ENCODE assay signal across 2 cellular contexts in the genomic region with DNA sequence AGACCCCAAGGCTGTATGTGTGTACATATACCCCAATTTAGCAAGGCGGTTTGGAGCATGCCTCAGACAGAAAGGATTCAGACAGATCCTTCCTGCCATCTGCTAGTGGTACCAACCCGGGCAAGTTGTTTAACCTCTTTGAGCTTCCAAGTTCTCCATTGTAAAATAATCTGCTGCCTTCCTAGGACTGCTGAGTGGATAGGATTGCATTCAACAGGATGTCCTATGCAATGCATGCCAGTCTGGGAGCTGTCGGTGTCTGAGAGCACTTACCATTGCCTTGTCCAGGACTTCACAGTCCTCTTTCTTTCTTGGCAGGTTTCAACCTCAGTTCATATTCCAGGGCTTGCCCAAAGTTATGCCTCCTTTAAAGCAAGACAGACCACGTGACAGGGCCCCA.
A peak's percentile ranks its signal among the peaks of the same experiment; 100 is the strongest.
TF ChIP-seq lines count a peak whose summit lies in the region.

No MANE protein-coding gene starts in this region.

TF ChIP-seq in GM23338, 12 proteins besides CTCF, POLR2A, EP300 and RAD21 (continued from another document):
- TF ChIP-seq, protein P1, sequence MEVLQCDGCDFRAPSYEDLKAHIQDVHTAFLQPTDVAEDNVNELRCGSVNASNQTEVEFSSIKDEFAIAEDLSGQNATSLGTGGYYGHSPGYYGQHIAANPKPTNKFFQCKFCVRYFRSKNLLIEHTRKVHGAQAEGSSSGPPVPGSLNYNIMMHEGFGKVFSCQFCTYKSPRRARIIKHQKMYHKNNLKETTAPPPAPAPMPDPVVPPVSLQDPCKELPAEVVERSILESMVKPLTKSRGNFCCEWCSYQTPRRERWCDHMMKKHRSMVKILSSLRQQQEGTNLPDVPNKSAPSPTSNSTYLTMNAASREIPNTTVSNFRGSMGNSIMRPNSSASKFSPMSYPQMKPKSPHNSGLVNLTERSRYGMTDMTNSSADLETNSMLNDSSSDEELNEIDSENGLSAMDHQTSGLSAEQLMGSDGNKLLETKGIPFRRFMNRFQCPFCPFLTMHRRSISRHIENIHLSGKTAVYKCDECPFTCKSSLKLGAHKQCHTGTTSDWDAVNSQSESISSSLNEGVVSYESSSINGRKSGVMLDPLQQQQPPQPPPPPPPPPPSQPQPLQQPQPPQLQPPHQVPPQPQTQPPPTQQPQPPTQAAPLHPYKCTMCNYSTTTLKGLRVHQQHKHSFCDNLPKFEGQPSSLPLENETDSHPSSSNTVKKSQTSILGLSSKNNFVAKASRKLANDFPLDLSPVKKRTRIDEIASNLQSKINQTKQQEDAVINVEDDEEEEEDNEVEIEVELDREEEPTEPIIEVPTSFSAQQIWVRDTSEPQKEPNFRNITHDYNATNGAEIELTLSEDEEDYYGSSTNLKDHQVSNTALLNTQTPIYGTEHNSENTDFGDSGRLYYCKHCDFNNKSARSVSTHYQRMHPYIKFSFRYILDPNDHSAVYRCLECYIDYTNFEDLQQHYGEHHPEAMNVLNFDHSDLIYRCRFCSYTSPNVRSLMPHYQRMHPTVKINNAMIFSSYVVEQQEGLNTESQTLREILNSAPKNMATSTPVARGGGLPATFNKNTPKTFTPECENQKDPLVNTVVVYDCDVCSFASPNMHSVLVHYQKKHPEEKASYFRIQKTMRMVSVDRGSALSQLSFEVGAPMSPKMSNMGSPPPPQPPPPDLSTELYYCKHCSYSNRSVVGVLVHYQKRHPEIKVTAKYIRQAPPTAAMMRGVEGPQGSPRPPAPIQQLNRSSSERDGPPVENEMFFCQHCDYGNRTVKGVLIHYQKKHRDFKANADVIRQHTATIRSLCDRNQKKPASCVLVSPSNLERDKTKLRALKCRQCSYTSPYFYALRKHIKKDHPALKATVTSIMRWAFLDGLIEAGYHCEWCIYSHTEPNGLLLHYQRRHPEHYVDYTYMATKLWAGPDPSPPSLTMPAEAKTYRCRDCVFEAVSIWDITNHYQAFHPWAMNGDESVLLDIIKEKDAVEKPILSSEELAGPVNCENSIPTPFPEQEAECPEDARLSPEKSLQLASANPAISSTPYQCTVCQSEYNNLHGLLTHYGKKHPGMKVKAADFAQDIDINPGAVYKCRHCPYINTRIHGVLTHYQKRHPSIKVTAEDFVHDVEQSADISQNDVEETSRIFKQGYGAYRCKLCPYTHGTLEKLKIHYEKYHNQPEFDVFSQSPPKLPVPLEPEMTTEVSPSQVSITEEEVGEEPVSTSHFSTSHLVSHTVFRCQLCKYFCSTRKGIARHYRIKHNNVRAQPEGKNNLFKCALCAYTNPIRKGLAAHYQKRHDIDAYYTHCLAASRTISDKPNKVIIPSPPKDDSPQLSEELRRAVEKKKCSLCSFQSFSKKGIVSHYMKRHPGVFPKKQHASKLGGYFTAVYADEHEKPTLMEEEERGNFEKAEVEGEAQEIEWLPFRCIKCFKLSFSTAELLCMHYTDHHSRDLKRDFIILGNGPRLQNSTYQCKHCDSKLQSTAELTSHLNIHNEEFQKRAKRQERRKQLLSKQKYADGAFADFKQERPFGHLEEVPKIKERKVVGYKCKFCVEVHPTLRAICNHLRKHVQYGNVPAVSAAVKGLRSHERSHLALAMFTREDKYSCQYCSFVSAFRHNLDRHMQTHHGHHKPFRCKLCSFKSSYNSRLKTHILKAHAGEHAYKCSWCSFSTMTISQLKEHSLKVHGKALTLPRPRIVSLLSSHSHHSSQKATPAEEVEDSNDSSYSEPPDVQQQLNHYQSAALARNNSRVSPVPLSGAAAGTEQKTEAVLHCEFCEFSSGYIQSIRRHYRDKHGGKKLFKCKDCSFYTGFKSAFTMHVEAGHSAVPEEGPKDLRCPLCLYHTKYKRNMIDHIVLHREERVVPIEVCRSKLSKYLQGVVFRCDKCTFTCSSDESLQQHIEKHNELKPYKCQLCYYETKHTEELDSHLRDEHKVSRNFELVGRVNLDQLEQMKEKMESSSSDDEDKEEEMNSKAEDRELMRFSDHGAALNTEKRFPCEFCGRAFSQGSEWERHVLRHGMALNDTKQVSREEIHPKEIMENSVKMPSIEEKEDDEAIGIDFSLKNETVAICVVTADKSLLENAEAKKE (CRISPR knock-in tag; IDR thresholded peaks at IDR 0.05), result no peak
- TF ChIP-seq, protein P2, sequence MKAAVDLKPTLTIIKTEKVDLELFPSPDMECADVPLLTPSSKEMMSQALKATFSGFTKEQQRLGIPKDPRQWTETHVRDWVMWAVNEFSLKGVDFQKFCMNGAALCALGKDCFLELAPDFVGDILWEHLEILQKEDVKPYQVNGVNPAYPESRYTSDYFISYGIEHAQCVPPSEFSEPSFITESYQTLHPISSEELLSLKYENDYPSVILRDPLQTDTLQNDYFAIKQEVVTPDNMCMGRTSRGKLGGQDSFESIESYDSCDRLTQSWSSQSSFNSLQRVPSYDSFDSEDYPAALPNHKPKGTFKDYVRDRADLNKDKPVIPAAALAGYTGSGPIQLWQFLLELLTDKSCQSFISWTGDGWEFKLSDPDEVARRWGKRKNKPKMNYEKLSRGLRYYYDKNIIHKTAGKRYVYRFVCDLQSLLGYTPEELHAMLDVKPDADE (IDR thresholded peaks at IDR 0.05), result no peak
- no peak for TF ChIP-seq EZH2phosphoT487 (IDR thresholded peaks at IDR 0.05; ENCODE audit: unreplicated experiment)
- TF ChIP-seq CREB1 (CRISPR knock-in tag; IDR thresholded peaks at IDR 0.05; ENCODE audit: low read depth), result no peak
- TF ChIP-seq ZNF114 (CRISPR knock-in tag; IDR thresholded peaks at IDR 0.05), result no peak
- no peak for TF ChIP-seq EZH2 (IDR thresholded peaks at IDR 0.05; ENCODE audit: low read depth, unreplicated experiment)
- TF ChIP-seq, protein P3, sequence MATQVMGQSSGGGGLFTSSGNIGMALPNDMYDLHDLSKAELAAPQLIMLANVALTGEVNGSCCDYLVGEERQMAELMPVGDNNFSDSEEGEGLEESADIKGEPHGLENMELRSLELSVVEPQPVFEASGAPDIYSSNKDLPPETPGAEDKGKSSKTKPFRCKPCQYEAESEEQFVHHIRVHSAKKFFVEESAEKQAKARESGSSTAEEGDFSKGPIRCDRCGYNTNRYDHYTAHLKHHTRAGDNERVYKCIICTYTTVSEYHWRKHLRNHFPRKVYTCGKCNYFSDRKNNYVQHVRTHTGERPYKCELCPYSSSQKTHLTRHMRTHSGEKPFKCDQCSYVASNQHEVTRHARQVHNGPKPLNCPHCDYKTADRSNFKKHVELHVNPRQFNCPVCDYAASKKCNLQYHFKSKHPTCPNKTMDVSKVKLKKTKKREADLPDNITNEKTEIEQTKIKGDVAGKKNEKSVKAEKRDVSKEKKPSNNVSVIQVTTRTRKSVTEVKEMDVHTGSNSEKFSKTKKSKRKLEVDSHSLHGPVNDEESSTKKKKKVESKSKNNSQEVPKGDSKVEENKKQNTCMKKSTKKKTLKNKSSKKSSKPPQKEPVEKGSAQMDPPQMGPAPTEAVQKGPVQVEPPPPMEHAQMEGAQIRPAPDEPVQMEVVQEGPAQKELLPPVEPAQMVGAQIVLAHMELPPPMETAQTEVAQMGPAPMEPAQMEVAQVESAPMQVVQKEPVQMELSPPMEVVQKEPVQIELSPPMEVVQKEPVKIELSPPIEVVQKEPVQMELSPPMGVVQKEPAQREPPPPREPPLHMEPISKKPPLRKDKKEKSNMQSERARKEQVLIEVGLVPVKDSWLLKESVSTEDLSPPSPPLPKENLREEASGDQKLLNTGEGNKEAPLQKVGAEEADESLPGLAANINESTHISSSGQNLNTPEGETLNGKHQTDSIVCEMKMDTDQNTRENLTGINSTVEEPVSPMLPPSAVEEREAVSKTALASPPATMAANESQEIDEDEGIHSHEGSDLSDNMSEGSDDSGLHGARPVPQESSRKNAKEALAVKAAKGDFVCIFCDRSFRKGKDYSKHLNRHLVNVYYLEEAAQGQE (IDR thresholded peaks at IDR 0.05; ENCODE audit: unreplicated experiment), result no peak
- TF ChIP-seq STAT1 (IDR thresholded peaks at IDR 0.05; ENCODE audit: unreplicated experiment), result no peak
- no peak for TF ChIP-seq ZNF331 (CRISPR knock-in tag; IDR thresholded peaks at IDR 0.05; ENCODE audit: low read depth)
- TF ChIP-seq NANOG (IDR thresholded peaks at IDR 0.05; ENCODE audit: borderline replicate concordance), result no peak

TF ChIP-seq in K562, 482 proteins besides CTCF, POLR2A, EP300 and RAD21 (continued from another document):
- TF ChIP-seq, protein P4, sequence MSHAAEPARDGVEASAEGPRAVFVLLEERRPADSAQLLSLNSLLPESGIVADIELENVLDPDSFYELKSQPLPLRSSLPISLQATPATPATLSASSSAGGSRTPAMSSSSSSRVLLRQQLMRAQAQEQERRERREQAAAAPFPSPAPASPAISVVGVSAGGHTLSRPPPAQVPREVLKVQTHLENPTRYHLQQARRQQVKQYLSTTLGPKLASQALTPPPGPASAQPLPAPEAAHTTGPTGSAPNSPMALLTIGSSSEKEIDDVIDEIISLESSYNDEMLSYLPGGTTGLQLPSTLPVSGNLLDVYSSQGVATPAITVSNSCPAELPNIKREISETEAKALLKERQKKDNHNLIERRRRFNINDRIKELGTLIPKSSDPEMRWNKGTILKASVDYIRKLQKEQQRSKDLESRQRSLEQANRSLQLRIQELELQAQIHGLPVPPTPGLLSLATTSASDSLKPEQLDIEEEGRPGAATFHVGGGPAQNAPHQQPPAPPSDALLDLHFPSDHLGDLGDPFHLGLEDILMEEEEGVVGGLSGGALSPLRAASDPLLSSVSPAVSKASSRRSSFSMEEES (CRISPR knock-in tag; IDR thresholded peaks at IDR 0.05), result peak; percentile 39
